ENCODE assay signal across 30 cellular contexts in the genomic region with DNA sequence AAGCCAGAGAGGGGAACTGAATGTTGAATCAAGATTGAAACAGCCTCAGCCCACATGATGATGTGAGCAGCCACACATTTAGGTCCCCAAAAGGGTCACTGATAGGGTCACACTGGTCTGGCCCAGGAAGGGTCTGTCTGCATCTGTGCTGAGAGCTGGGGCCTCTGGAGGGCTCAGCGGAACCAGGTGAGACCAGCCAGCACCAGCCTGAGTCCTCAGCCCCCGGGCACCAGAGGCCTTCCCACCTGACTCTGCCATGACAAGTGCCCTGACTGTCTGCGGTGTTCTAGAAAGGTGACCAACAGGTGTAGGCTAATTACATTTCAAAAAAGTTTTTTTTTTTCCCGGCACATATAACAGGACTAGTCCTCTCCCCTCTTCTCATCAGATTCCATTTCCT.
"Had no signal": no experiment of that assay in that cellular context is flagged by ENCODE, and none has a peak within 500 bp of the region (broad histone marks: within the 10 kb centered on the region; RNA-seq: fewer than 3 reads in every experiment).

No MANE protein-coding gene starts in this region.

- H3K4me3 Mint-ChIP-seq: activated CD4-positive, alpha-beta memory T cell treated with anti-CD3 and anti-CD28 coated beads, Interleukin-2, amount 10 ng/mL, durations not matched to agents 7 days and 5 days; activated naive CD4-positive, alpha-beta T cell treated with anti-CD3 and anti-CD28 coated beads, Interleukin-2, amount 50 U/mL, for 24 hours; activated naive CD8-positive, alpha-beta T cell treated with anti-CD3 and anti-CD28 coated beads, Interleukin-2, amount 10 ng/mL, durations not matched to agents 7 days and 5 days; activated T-cell treated with anti-CD3 and anti-CD28 coated beads, Interleukin-2, amount 50 U/mL, for 24 hours; central memory CD8-positive, alpha-beta T cell had no signal

- H3K4me1 Mint-ChIP-seq: activated CD4-positive, alpha-beta memory T cell treated with anti-CD3 and anti-CD28 coated beads, Interleukin-2, amount 10 ng/mL, durations not matched to agents 7 days and 5 days; activated naive CD4-positive, alpha-beta T cell treated with anti-CD3 and anti-CD28 coated beads, Interleukin-2, amount 50 U/mL, for 24 hours; activated naive CD8-positive, alpha-beta T cell treated with anti-CD3 and anti-CD28 coated beads, Interleukin-2, amount 10 ng/mL, durations not matched to agents 7 days and 5 days; central memory CD8-positive, alpha-beta T cell had no signal

- H3K9me3 Mint-ChIP-seq: activated CD4-positive, alpha-beta memory T cell treated with anti-CD3 and anti-CD28 coated beads, Interleukin-2, amount 10 ng/mL, durations not matched to agents 7 days and 5 days; activated naive CD4-positive, alpha-beta T cell treated with anti-CD3 and anti-CD28 coated beads, Interleukin-2, amount 50 U/mL, for 24 hours; activated naive CD8-positive, alpha-beta T cell treated with anti-CD3 and anti-CD28 coated beads, Interleukin-2, amount 10 ng/mL, durations not matched to agents 7 days and 5 days; activated T-helper 2 cell treated with anti-CD3 and anti-CD28 coated beads, Interferon-gamma antibody, Interleukin-2, Interleukin-4, amounts not matched to agents 10 μg/mL and 5 μg/mL and 100 μg/mL, durations not matched to agents 14 hours and 24 hours and 36 hours; central memory CD8-positive, alpha-beta T cell had no signal

- H3K9me3 ChIP-seq: ascending aorta had no signal

- H3K27me3 ChIP-seq: ascending aorta, cardiac muscle cell, SJCRH30 had no signal

- H3K4me3 ChIP-seq: ascending aorta, cardiac muscle cell, SJCRH30, SK-N-MC had no signal

- H3K27ac ChIP-seq: ascending aorta, cardiac muscle cell, SJCRH30, SK-N-MC, WERI-Rb-1 had no signal

- H3K36me3 Mint-ChIP-seq: activated naive CD4-positive, alpha-beta T cell treated with anti-CD3 and anti-CD28 coated beads, Interleukin-2, amount 50 U/mL, for 24 hours; activated naive CD8-positive, alpha-beta T cell treated with anti-CD3 and anti-CD28 coated beads, Interleukin-2, amount 10 ng/mL, durations not matched to agents 7 days and 5 days had no signal

- DNase-seq: activated CD4-positive, alpha-beta memory T cell treated with anti-CD3 and anti-CD28 coated beads, Interleukin-2, amount 10 ng/mL, durations not matched to agents 7 days and 5 days; activated CD4-positive, alpha-beta T cell treated with anti-CD3 and anti-CD28 coated beads for 1 hour; activated CD4-positive, alpha-beta T cell treated with anti-CD3 and anti-CD28 coated beads for 48 hours; activated CD4-positive, CD25-positive, alpha-beta regulatory T cell; activated gamma-delta T cell; activated naive CD4-positive, alpha-beta T cell treated with Interleukin-2 at 50 U/mL for 16 hours; activated naive CD8-positive, alpha-beta T cell treated with anti-CD3 and anti-CD28 coated beads, Interleukin-2, amount 10 ng/mL, durations not matched to agents 7 days and 5 days; activated T-cell treated with anti-CD3 and anti-CD28 coated beads, Interleukin-2, amount 50 U/mL, for 24 hours; amygdala; Karpas-422; KBM-7; NCI-H1048; NCI-H1105 treated with DMSO at 0.1 percent for 48 hours; NCI-H1436 treated with DMSO at 0.1 percent for 48 hours; NCI-H1694 treated with DMSO at 0.1 percent for 48 hours; NCI-H2029; NCI-H345; NCI-H524 treated with DMSO at 0.1 percent for 48 hours; NK-92 treated with Interleukin-12 subunit alpha and Interleukin-12 subunit beta, amount 100 ng/mL, for 24 hours; OCI-M1; SHP77; SJCRH30; T1000; WERI-Rb-1 had no signal

- H3K4me1 ChIP-seq: ascending aorta, SJCRH30 had no signal

- H3K36me3 ChIP-seq: ascending aorta, cardiac muscle cell, SJCRH30, WERI-Rb-1 had no signal

- H3K27me3 Mint-ChIP-seq: activated CD4-positive, alpha-beta memory T cell treated with anti-CD3 and anti-CD28 coated beads, Interleukin-2, amount 10 ng/mL, durations not matched to agents 7 days and 5 days; activated naive CD8-positive, alpha-beta T cell treated with anti-CD3 and anti-CD28 coated beads, Interleukin-2, amount 10 ng/mL, durations not matched to agents 7 days and 5 days had no signal

- H3K27ac Mint-ChIP-seq: activated CD4-positive, alpha-beta memory T cell treated with anti-CD3 and anti-CD28 coated beads, Interleukin-2, amount 10 ng/mL, durations not matched to agents 7 days and 5 days; activated naive CD4-positive, alpha-beta T cell treated with anti-CD3 and anti-CD28 coated beads, Interleukin-2, amount 50 U/mL, for 24 hours; activated naive CD8-positive, alpha-beta T cell treated with anti-CD3 and anti-CD28 coated beads, Interleukin-2, amount 10 ng/mL, durations not matched to agents 7 days and 5 days; activated T-cell treated with anti-CD3 and anti-CD28 coated beads, Interleukin-2, amount 50 U/mL, for 24 hours; activated T-helper 2 cell treated with anti-CD3 and anti-CD28 coated beads, Interferon-gamma antibody, Interleukin-2, Interleukin-4, amounts not matched to agents 10 μg/mL and 5 μg/mL and 100 μg/mL, durations not matched to agents 14 hours and 24 hours and 36 hours had no signal
